Comparison of ENCODE assay signal across 1 cellular context in genomic region chr19:57746580-57747471, GRCh38.
TF ChIP-seq lines count a peak whose summit lies in the region.

TSS of gene ZNF776 (plus strand) at chr19:57746815. CDS start at chr19:57747059, 244 bp downstream.

TF ChIP-seq in K562, 482 proteins besides CTCF, POLR2A, EP300 and RAD21 (continued from another document and continues in another):
- no peak for TF ChIP-seq ZBTB43 (CRISPR knock-in tag; IDR thresholded peaks at IDR 0.05)
- no peak for TF ChIP-seq NR2C2 (CRISPR knock-in tag; IDR thresholded peaks at IDR 0.05)
- TF ChIP-seq NR2C2 (tag; IDR thresholded peaks at IDR 0.05) = peak; percentile 58
- TF ChIP-seq, protein P1, sequence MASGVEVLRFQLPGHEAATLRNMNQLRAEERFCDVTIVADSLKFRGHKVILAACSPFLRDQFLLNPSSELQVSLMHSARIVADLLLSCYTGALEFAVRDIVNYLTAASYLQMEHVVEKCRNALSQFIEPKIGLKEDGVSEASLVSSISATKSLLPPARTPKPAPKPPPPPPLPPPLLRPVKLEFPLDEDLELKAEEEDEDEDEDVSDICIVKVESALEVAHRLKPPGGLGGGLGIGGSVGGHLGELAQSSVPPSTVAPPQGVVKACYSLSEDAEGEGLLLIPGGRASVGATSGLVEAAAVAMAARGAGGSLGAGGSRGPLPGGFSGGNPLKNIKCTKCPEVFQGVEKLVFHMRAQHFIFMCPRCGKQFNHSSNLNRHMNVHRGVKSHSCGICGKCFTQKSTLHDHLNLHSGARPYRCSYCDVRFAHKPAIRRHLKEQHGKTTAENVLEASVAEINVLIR (CRISPR knock-in tag; IDR thresholded peaks at IDR 0.05) = no peak
- TF ChIP-seq RFX5 (IDR thresholded peaks at IDR 0.05; ENCODE audit: low read depth, low read length) = no peak
- TF ChIP-seq NBN (IDR thresholded peaks at IDR 0.05; ENCODE audit: low read depth) = no peak
- no peak for TF ChIP-seq PYGO2 (tag; IDR thresholded peaks at IDR 0.05)
- no peak for TF ChIP-seq RBM22 (IDR thresholded peaks at IDR 0.05; ENCODE audit: low read depth, low read length, poor library complexity, severe bottlenecking)
- TF ChIP-seq, protein P2, sequence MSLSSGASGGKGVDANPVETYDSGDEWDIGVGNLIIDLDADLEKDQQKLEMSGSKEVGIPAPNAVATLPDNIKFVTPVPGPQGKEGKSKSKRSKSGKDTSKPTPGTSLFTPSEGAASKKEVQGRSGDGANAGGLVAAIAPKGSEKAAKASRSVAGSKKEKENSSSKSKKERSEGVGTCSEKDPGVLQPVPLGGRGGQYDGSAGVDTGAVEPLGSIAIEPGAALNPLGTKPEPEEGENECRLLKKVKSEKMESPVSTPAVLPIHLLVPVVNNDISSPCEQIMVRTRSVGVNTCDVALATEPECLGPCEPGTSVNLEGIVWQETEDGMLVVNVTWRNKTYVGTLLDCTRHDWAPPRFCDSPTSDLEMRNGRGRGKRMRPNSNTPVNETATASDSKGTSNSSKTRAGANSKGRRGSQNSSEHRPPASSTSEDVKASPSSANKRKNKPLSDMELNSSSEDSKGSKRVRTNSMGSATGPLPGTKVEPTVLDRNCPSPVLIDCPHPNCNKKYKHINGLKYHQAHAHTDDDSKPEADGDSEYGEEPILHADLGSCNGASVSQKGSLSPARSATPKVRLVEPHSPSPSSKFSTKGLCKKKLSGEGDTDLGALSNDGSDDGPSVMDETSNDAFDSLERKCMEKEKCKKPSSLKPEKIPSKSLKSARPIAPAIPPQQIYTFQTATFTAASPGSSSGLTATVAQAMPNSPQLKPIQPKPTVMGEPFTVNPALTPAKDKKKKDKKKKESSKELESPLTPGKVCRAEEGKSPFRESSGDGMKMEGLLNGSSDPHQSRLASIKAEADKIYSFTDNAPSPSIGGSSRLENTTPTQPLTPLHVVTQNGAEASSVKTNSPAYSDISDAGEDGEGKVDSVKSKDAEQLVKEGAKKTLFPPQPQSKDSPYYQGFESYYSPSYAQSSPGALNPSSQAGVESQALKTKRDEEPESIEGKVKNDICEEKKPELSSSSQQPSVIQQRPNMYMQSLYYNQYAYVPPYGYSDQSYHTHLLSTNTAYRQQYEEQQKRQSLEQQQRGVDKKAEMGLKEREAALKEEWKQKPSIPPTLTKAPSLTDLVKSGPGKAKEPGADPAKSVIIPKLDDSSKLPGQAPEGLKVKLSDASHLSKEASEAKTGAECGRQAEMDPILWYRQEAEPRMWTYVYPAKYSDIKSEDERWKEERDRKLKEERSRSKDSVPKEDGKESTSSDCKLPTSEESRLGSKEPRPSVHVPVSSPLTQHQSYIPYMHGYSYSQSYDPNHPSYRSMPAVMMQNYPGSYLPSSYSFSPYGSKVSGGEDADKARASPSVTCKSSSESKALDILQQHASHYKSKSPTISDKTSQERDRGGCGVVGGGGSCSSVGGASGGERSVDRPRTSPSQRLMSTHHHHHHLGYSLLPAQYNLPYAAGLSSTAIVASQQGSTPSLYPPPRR (CRISPR knock-in tag; IDR thresholded peaks at IDR 0.05; ENCODE audit: borderline replicate concordance) = no peak
- no peak for TF ChIP-seq CBFB (CRISPR knock-in tag; IDR thresholded peaks at IDR 0.05)
- TF ChIP-seq FOXK2 (conservative IDR thresholded peaks at IDR 0.05 in 1 of 2, IDR thresholded peaks at IDR 0.05 in 1 of 2; ENCODE audit: low read depth in 2 of 2) = peak; percentile 54 to 58; a peak in 2 of 4 replicates
- TF ChIP-seq ARID2 (IDR thresholded peaks at IDR 0.05) = no peak
- TF ChIP-seq ZNF561 (CRISPR knock-in tag; conservative IDR thresholded peaks at IDR 0.05) = no peak
- TF ChIP-seq ETV5 (CRISPR knock-in tag; IDR thresholded peaks at IDR 0.05; ENCODE audit: low read depth) = peak; percentile 74; the same call in 1 of the 2 replicates
- TF ChIP-seq, protein P3, sequence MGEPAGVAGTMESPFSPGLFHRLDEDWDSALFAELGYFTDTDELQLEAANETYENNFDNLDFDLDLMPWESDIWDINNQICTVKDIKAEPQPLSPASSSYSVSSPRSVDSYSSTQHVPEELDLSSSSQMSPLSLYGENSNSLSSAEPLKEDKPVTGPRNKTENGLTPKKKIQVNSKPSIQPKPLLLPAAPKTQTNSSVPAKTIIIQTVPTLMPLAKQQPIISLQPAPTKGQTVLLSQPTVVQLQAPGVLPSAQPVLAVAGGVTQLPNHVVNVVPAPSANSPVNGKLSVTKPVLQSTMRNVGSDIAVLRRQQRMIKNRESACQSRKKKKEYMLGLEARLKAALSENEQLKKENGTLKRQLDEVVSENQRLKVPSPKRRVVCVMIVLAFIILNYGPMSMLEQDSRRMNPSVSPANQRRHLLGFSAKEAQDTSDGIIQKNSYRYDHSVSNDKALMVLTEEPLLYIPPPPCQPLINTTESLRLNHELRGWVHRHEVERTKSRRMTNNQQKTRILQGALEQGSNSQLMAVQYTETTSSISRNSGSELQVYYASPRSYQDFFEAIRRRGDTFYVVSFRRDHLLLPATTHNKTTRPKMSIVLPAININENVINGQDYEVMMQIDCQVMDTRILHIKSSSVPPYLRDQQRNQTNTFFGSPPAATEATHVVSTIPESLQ (CRISPR knock-in tag; IDR thresholded peaks at IDR 0.05) = peak; percentile 49; the same call in 1 of the 2 replicates
- TF ChIP-seq RBM17 (IDR thresholded peaks at IDR 0.05; ENCODE audit: borderline replicate concordance, low read depth, low read length) = no peak
- no peak for TF ChIP-seq GTF2A2 (tag; IDR thresholded peaks at IDR 0.05)
- TF ChIP-seq ZNF311 (CRISPR knock-in tag; IDR thresholded peaks at IDR 0.05) = no peak
- TF ChIP-seq, protein P4, sequence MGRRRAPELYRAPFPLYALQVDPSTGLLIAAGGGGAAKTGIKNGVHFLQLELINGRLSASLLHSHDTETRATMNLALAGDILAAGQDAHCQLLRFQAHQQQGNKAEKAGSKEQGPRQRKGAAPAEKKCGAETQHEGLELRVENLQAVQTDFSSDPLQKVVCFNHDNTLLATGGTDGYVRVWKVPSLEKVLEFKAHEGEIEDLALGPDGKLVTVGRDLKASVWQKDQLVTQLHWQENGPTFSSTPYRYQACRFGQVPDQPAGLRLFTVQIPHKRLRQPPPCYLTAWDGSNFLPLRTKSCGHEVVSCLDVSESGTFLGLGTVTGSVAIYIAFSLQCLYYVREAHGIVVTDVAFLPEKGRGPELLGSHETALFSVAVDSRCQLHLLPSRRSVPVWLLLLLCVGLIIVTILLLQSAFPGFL (CRISPR knock-in tag; IDR thresholded peaks at IDR 0.05) = no peak
- no peak for TF ChIP-seq ZNF140 (CRISPR knock-in tag; IDR thresholded peaks at IDR 0.05)
- peak; percentile 69 to 94 (median 84) for TF ChIP-seq YY1 (IDR thresholded peaks at IDR 0.05; ENCODE audit: borderline replicate concordance in 1 of 3, control insufficient read depth in 1 of 3, extremely low read depth in 1 of 3, insufficient read depth in 3 of 3, insufficient read length in 1 of 3, insufficient replicate concordance in 2 of 3, low read depth in 1 of 3, low read length in 2 of 3)
- no peak for TF ChIP-seq NFXL1 (CRISPR knock-in tag; IDR thresholded peaks at IDR 0.05)
- TF ChIP-seq CTBP1 (IDR thresholded peaks at IDR 0.05; ENCODE audit: borderline replicate concordance) = no peak
- TF ChIP-seq, protein P5, sequence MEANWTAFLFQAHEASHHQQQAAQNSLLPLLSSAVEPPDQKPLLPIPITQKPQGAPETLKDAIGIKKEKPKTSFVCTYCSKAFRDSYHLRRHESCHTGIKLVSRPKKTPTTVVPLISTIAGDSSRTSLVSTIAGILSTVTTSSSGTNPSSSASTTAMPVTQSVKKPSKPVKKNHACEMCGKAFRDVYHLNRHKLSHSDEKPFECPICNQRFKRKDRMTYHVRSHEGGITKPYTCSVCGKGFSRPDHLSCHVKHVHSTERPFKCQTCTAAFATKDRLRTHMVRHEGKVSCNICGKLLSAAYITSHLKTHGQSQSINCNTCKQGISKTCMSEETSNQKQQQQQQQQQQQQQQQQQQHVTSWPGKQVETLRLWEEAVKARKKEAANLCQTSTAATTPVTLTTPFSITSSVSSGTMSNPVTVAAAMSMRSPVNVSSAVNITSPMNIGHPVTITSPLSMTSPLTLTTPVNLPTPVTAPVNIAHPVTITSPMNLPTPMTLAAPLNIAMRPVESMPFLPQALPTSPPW (CRISPR knock-in tag; IDR thresholded peaks at IDR 0.05) = peak; percentile 48; the same call in 1 of the 2 replicates
- no peak for TF ChIP-seq KAT2B (IDR thresholded peaks at IDR 0.05; ENCODE audit: low read depth, low read length)
- TF ChIP-seq, protein P6, sequence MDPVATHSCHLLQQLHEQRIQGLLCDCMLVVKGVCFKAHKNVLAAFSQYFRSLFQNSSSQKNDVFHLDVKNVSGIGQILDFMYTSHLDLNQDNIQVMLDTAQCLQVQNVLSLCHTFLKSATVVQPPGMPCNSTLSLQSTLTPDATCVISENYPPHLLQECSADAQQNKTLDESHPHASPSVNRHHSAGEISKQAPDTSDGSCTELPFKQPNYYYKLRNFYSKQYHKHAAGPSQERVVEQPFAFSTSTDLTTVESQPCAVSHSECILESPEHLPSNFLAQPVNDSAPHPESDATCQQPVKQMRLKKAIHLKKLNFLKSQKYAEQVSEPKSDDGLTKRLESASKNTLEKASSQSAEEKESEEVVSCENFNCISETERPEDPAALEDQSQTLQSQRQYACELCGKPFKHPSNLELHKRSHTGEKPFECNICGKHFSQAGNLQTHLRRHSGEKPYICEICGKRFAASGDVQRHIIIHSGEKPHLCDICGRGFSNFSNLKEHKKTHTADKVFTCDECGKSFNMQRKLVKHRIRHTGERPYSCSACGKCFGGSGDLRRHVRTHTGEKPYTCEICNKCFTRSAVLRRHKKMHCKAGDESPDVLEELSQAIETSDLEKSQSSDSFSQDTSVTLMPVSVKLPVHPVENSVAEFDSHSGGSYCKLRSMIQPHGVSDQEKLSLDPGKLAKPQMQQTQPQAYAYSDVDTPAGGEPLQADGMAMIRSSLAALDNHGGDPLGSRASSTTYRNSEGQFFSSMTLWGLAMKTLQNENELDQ (CRISPR knock-in tag; IDR thresholded peaks at IDR 0.05; ENCODE audit: borderline replicate concordance) = no peak
- TF ChIP-seq PHTF2 (CRISPR knock-in tag; IDR thresholded peaks at IDR 0.05) = no peak
- TF ChIP-seq FOXA3 (CRISPR knock-in tag; conservative IDR thresholded peaks at IDR 0.05 in 1 of 2, IDR thresholded peaks at IDR 0.05 in 1 of 2) = peak in 1 of 2 experiments; percentile 20; a peak in 1 of 4 replicates
- TF ChIP-seq ZNF699 (CRISPR knock-in tag; IDR thresholded peaks at IDR 0.05; ENCODE audit: insufficient replicate concordance) = no peak
- TF ChIP-seq E2F1 (CRISPR knock-in tag; IDR thresholded peaks at IDR 0.05) = no peak
- TF ChIP-seq YBX1 (IDR thresholded peaks at IDR 0.05) = no peak
- TF ChIP-seq POLR2H (tag; IDR thresholded peaks at IDR 0.05; ENCODE audit: low read depth) = no peak
- TF ChIP-seq SETDB1 (IDR thresholded peaks at IDR 0.05; ENCODE audit: low read length) = no peak
- TF ChIP-seq MAFK (IDR thresholded peaks at IDR 0.05; ENCODE audit: low read length) = no peak
- no peak for TF ChIP-seq SMARCA5 (IDR thresholded peaks at IDR 0.05)
- TF ChIP-seq CCNT2 (IDR thresholded peaks at IDR 0.05; ENCODE audit: borderline replicate concordance, extremely low read depth, insufficient read length, low read depth, low read length) = no peak
- no peak for TF ChIP-seq IRF1 (CRISPR knock-in tag; IDR thresholded peaks at IDR 0.05; ENCODE audit: borderline replicate concordance)
- TF ChIP-seq ZNF146 (CRISPR knock-in tag; IDR thresholded peaks at IDR 0.05; ENCODE audit: unreplicated experiment) = no peak
- TF ChIP-seq HEY1 (CRISPR knock-in tag; IDR thresholded peaks at IDR 0.05; ENCODE audit: borderline replicate concordance) = no peak
- no peak for TF ChIP-seq FOXA1 (IDR thresholded peaks at IDR 0.05; ENCODE audit: borderline replicate concordance)
- TF ChIP-seq TBL1XR1 (IDR thresholded peaks at IDR 0.05; ENCODE audit: low read length in 2 of 2) = 0 out of 4 replicates have a peak, but pooled peaks have one; percentile 7 to 39
- TF ChIP-seq FOSL1 (tag; conservative IDR thresholded peaks at IDR 0.05) = no peak
- TF ChIP-seq GTF3C2 (IDR thresholded peaks at IDR 0.05; ENCODE audit: borderline replicate concordance, extremely low read depth, insufficient read length) = no peak
- peak; percentile 84 for TF ChIP-seq RBFOX2 (IDR thresholded peaks at IDR 0.05; ENCODE audit: low read depth, low read length)
